11 cellular contexts compared by ENCODE assay signal in the genomic region with DNA sequence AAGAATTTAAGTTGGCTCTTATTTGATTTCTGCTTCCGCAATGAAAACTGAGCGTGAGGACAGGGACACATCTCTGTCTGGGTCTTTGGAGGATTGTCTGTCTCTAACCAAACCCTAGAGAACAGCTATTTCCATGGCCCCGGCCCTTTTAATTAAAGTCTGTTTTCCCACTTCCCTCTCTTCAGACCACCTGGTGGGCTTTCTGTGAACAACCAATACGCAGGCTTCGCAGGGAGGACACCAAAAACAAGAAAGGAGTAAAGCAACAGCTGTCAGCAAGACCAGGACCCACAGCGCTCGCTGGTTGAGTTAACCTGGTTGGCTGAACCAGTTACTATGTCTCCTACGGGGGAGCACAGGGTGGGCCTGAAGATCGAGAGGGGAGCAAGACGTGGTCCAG.
A peak's percentile ranks its signal among the peaks of the same experiment; 100 is the strongest.
DNase-seq lines count a peak whose midpoint lies in the region; ATAC-seq and TF ChIP-seq lines count a peak whose summit lies in the region.
"Had no signal": no experiment of that assay in that cellular context is flagged by ENCODE, and none has a peak within 500 bp of the region (broad histone marks: within the 10 kb centered on the region; RNA-seq: fewer than 3 reads in every experiment).

No MANE protein-coding gene starts in this region.

- H2BK12ac ChIP-seq in H9 (ENCODE audit: insufficient read length, low read depth, low read length) = no peak overlapping the region

- no peak overlapping the region for H4K91ac ChIP-seq in H9 (ENCODE audit: insufficient read length, low read depth, low read length)

- H3K79me1 ChIP-seq in H9 (ENCODE audit: insufficient read depth, low read depth, low read length, poor library complexity, severe bottlenecking) = no peaks in the 10 kb centered on the region

- CTCF ChIA-PET in CD8-positive, alpha-beta T cell (lab: Charles Lee) = interaction anchor here (0.7 to 2.9 kb wide), 6 partner anchors 11 to 357 kb away, joined by 3 to 11 read pairs (median 4); no protein-coding TSS in a partner anchor

- no peaks in the 10 kb centered on the region for H3K27me3 ChIP-seq in CD8-positive, alpha-beta T cell (ENCODE audit: insufficient read depth, low read length)
- H3K27me3 ChIP-seq in H9 (ENCODE audit: insufficient read depth, low read length) = no peaks in the 10 kb centered on the region
- H3K27me3 ChIP-seq: spleen had no signal

- H2AFZ ChIP-seq in H9 (ENCODE audit: low read length) = no peak overlapping the region

- H3K79me2 ChIP-seq in H9 (ENCODE audit: insufficient read depth, low read length) = no peaks in the 10 kb centered on the region

- no peak overlapping the region for H2BK5ac ChIP-seq in H9 (ENCODE audit: insufficient read length, low read length)

- H3K4me2 ChIP-seq in H9 (ENCODE audit: insufficient read depth, insufficient read length, low read length) = no peak overlapping the region

- no peaks in the 10 kb centered on the region for H3K23me2 ChIP-seq in H9 (ENCODE audit: insufficient read length, low read depth, low read length, poor library complexity, severe bottlenecking)

- H3K9ac ChIP-seq in H9 (ENCODE audit: extremely low read depth, insufficient read length, low read length) = no peak overlapping the region

- H3K27me3 Mint-ChIP-seq in CD8-positive, alpha-beta T cell (ENCODE audit: low read depth) = no peaks in the 10 kb centered on the region
- H3K27me3 Mint-ChIP-seq in H9 (ENCODE audit: low read depth) (no peaks in the 10 kb centered on the region), nephron progenitor cell (ENCODE audit: low read depth, poor library complexity) (no peaks in the 10 kb centered on the region)
- H3K27me3 Mint-ChIP-seq: activated T-helper 17 cell treated with anti-CD3 and anti-CD28 coated beads, Interleukin-2, amount 50 U/mL, for 72 hours had no signal

- no peak overlapping the region for H4K8ac ChIP-seq in H9 (replicated peaks; ENCODE audit: insufficient read length, low read depth, low read length)

- no peak overlapping the region for H2AK5ac ChIP-seq in H9 (ENCODE audit: insufficient read length, low read length)

- H4K5ac ChIP-seq in H9 (ENCODE audit: insufficient read length, low read depth, low read length) = no peak overlapping the region

- peak; percentile 27 for TF ChIP-seq CTCF in CD8-positive, alpha-beta T cell (IDR thresholded peaks at IDR 0.05)
- TF ChIP-seq CTCF in H9 (conservative IDR thresholded peaks at IDR 0.05) (peak; percentile 51), astrocyte of the spinal cord (IDR thresholded peaks at IDR 0.05; ENCODE audit: low read depth, low read length) (peak; percentile 25), nephron progenitor cell (IDR thresholded peaks at IDR 0.05) (peak; percentile 23)

- H3K18ac ChIP-seq in H9 (ENCODE audit: insufficient read length, low read depth, low read length) = no peak overlapping the region

- H2BK20ac ChIP-seq in H9 (ENCODE audit: low read depth, low read length, poor library complexity, severe bottlenecking) = no peak overlapping the region

- no peaks in the 10 kb centered on the region for H3K9me3 Mint-ChIP-seq in CD8-positive, alpha-beta T cell
- H3K9me3 Mint-ChIP-seq in H9 = no peaks in the 10 kb centered on the region
- no peaks in the 10 kb centered on the region for H3K9me3 Mint-ChIP-seq in nephron progenitor cell
- H3K9me3 Mint-ChIP-seq: activated T-helper 17 cell treated with anti-CD3 and anti-CD28 coated beads, Interleukin-2, amount 50 U/mL, for 72 hours had no signal

- no peak overlapping the region for H3K4me3 ChIP-seq in CD8-positive, alpha-beta T cell (ENCODE audit: low read depth, low read length)
- H3K4me3 ChIP-seq in astrocyte of the spinal cord (ENCODE audit: low read depth, low read length) = no peak overlapping the region
- H3K4me3 ChIP-seq: spleen had no signal

- H3K4me1 ChIP-seq in CD8-positive, alpha-beta T cell (ENCODE audit: insufficient read depth, low read length) = peaks cover 73% of the 10 kb centered on the region
- no peaks in the 10 kb centered on the region; the same call in 1 of the 2 replicates for H3K4me1 ChIP-seq in H9 (ENCODE audit: insufficient read depth, low read length)

- in situ Hi-C loops in astrocyte of the spinal cord (cut with HindIII; ENCODE audit: low sequenced_read_pairs) = no loop called here

- H2BK15ac ChIP-seq in H9 (ENCODE audit: low read depth, low read length) = no peak overlapping the region

- no peak overlapping the region for H3T11ph ChIP-seq in H9 (ENCODE audit: low read length)

- peaks cover 74% of the 10 kb centered on the region for H3K36me3 Mint-ChIP-seq in CD8-positive, alpha-beta T cell
- H3K36me3 Mint-ChIP-seq in H9 (ENCODE audit: insufficient read depth in 1 of 3, low read depth in 3 of 3) (peaks cover 0 to 2% (median 1%) of the 10 kb centered on the region in 3 experiments; a peak in 3 of 7 replicates), nephron progenitor cell (ENCODE audit: low read depth) (peaks cover 9% of the 10 kb centered on the region)

- WGBS in H9 (ENCODE audit: extremely low coverage, insufficient read length, low lambda C conversion rate) = no CpG with 5 or more reads among the region's 10 CpGs

- H3K23ac ChIP-seq in H9 (ENCODE audit: insufficient read length, low read depth, low read length) = no peak overlapping the region

- peaks cover 90% of the 10 kb centered on the region for H3K4me1 Mint-ChIP-seq in CD8-positive, alpha-beta T cell (ENCODE audit: low read depth)
- peaks cover 25 to 26% of the 10 kb centered on the region in 2 experiments for H3K4me1 Mint-ChIP-seq in H9
- H3K4me1 Mint-ChIP-seq in nephron progenitor cell = peaks cover 51% of the 10 kb centered on the region

- intact Hi-C loops in CD8-positive, alpha-beta T cell (cut with DNase I, micrococcal nuclease) = no loop called here

- no peak overlapping the region for H3K4me3 Mint-ChIP-seq in CD8-positive, alpha-beta T cell
- H3K4me3 Mint-ChIP-seq in H9 (peak overlapping the region in 1 of 2 experiments; percentile 10; a peak in 1 of 5 replicates), nephron progenitor cell (no peak overlapping the region)
- H3K4me3 Mint-ChIP-seq: activated T-helper 17 cell treated with anti-CD3 and anti-CD28 coated beads, Interleukin-2, amount 50 U/mL, for 72 hours had no signal

- no peak overlapping the region for H3K4ac ChIP-seq in H9 (ENCODE audit: low read depth, low read length)

- no peak overlapping the region for H3K27ac ChIP-seq in CD8-positive, alpha-beta T cell (ENCODE audit: low read depth, low read length)
- H3K27ac ChIP-seq in H9 (ENCODE audit: insufficient read length, low read depth, low read length) = no peak overlapping the region

- no peak overlapping the region for H3K56ac ChIP-seq in H9 (ENCODE audit: insufficient read length, low read depth, low read length)

- H4K20me1 ChIP-seq in H9 (ENCODE audit: control insufficient read depth, insufficient read depth, insufficient read length) = no peaks in the 10 kb centered on the region

- H3K14ac ChIP-seq in H9 (ENCODE audit: insufficient read depth, low read length) = no peak overlapping the region

- H2BK120ac ChIP-seq in H9 (ENCODE audit: low read depth, low read length, poor library complexity, severe bottlenecking) = no peak overlapping the region

- H3K27ac Mint-ChIP-seq in CD8-positive, alpha-beta T cell = peak overlapping the region; percentile 80
- H3K27ac Mint-ChIP-seq in H9 = peak overlapping the region in 2 of 3 experiments; percentile 90 to 97; a peak in 5 of 7 replicates
- peak overlapping the region; percentile 94 for H3K27ac Mint-ChIP-seq in nephron progenitor cell

- peak in 1 of 7 experiments; percentile 48 for DNase-seq in CD8-positive, alpha-beta T cell
- DNase-seq in H9 = no peak
- no peak for DNase-seq in astrocyte of the spinal cord (ENCODE audit: low read depth, low spot score)
- no peak for DNase-seq in nephron progenitor cell
- DNase-seq in stimulated activated CD4-positive, alpha-beta T cell treated with anti-CD3 and anti-CD28 coated beads, Interleukin-4, amount 100 ng/mL, for 24 hours = no peak
- no peak for DNase-seq in retina
- DNase-seq in NCI-H2081 treated with DMSO at 0.1 percent for 48 hours (lab: John Stamatoyannopoulos, UW) = no peak
- DNase-seq: GF-D8, mesenchymal stem cell, spleen had no signal

- peaks cover 17% of the 10 kb centered on the region for H3K36me3 ChIP-seq in CD8-positive, alpha-beta T cell (ENCODE audit: insufficient read depth, low read length)

- POLR2A ChIA-PET in CD8-positive, alpha-beta T cell (lab: Charles Lee) = interaction anchor here (0.9 to 2.1 kb wide), 3 partner anchors 12 to 22 kb away, joined by 3 to 5 read pairs (median 3); no protein-coding TSS in a partner anchor

- H3K9me3 ChIP-seq in CD8-positive, alpha-beta T cell (ENCODE audit: low read length) = no peaks in the 10 kb centered on the region
- H3K9me3 ChIP-seq in H9 (ENCODE audit: control insufficient read depth, low read depth, low read length) = no peaks in the 10 kb centered on the region
- H3K9me3 ChIP-seq: spleen had no signal

- no peak for ATAC-seq in CD8-positive, alpha-beta T cell
- ATAC-seq: activated T-helper 17 cell treated with anti-CD3 and anti-CD28 coated beads, Interleukin-2, amount 50 U/mL, for 72 hours had no signal
